In genomic region chr13:79451500-79451962, GRCh38 we compare ENCODE assay signal across 8 cellular contexts. TPM values are rescaled to one million over a fixed set of nuclear protein-coding genes. Genes with fewer than 3 reads are reported as not detected.
DNase-seq lines count a peak whose midpoint lies in the region; ATAC-seq and TF ChIP-seq lines count a peak whose summit lies in the region.

No MANE protein-coding gene starts in this region.

- H3K9me3 Mint-ChIP-seq in activated naive CD8-positive, alpha-beta T cell (ENCODE audit: low read depth), result peaks cover 6% of the 10 kb centered on the region

- H3K27me3 ChIP-seq in lung (ENCODE audit: control insufficient read depth, insufficient read depth), result no peaks in the 10 kb centered on the region

- no peaks in the 10 kb centered on the region for H3K36me3 ChIP-seq in lung (ENCODE audit: control insufficient read depth in 2 of 2, insufficient read depth in 2 of 2, low read length in 2 of 2)

- no peaks in the 10 kb centered on the region for H3K27me3 Mint-ChIP-seq in activated naive CD8-positive, alpha-beta T cell

- H3K9me3 ChIP-seq in lung (ENCODE audit: control insufficient read depth in 2 of 2, insufficient read depth in 1 of 2, low read length in 1 of 2), result no peaks in the 10 kb centered on the region

- no peak overlapping the region for H3K27ac ChIP-seq in lung (ENCODE audit: low read depth in 1 of 2, low read length in 1 of 2)

- H3K4me3 ChIP-seq in lung, result no peak overlapping the region

- in situ Hi-C loops in ACHN (cut with HindIII; ENCODE audit: low pct_ligation_motif_present, low pct_unique_long_range_greater_than_20kb, low sequenced_read_pairs), result no loop called here

- H3K4me3 Mint-ChIP-seq in activated naive CD8-positive, alpha-beta T cell, result peak overlapping the region; percentile 82

- H3K36me3 Mint-ChIP-seq in activated naive CD8-positive, alpha-beta T cell, result no peaks in the 10 kb centered on the region

- H3K27ac Mint-ChIP-seq in activated naive CD8-positive, alpha-beta T cell, result peak overlapping the region; percentile 98

- WGBS in lung, 2 donors, result 42 to 44% methylated on average over 3 of the region's 3 CpGs

- ATAC-seq in HG03159 (IDR thresholded peaks at IDR 0.05; ENCODE audit: unreplicated experiment) (peak; percentile 100), lung (ENCODE audit: insufficient read depth, low FRiP score) (peak; percentile 75)

- DNase-seq in ACHN (peak; percentile 86), GM19240 (ENCODE audit: insufficient read length, low spot score) (peak; percentile 46), SKM-1 treated with dmso at 0.1 percent for 144 hours (lab: John Stamatoyannopoulos, UW; ENCODE audit: unreplicated experiment) (peak; percentile 75), lung (ENCODE audit: low spot score) (no peak), NCI-H446 (lab: John Stamatoyannopoulos, UW) (no peak)
- DNase-seq in stimulated activated naive CD4-positive, alpha-beta T cell treated with Interleukin-2 at 50 U/mL for 16 hours (lab: John Stamatoyannopoulos, UW), result peak; percentile 95

- no peak for TF ChIP-seq CTCF in lung (IDR thresholded peaks at IDR 0.05; ENCODE audit: control extremely low read depth, extremely low read depth)

- peaks cover 72% of the 10 kb centered on the region for H3K4me1 Mint-ChIP-seq in activated naive CD8-positive, alpha-beta T cell (ENCODE audit: low read depth)

- no peaks in the 10 kb centered on the region for H3K4me1 ChIP-seq in lung (ENCODE audit: control insufficient read depth in 2 of 2, insufficient read depth in 2 of 2, low read length in 2 of 2)

RNA-seq across cellular contexts. Expression of gene NDFIP2, which starts 29.4 kb away (rescaled TPM):
- total RNA-seq in lung, result 10 to 100 TPM; 29.2 to 38.4 TPM
- polyA plus RNA-seq in lung, result 10 to 100 TPM; 14.0 to 17.2 TPM

RNA-seq across cellular contexts. Expression of gene RBM26, which starts 45.5 kb away (rescaled TPM):
- total RNA-seq in lung, result 10 to 100 TPM; 30.5 to 91.8 TPM
- polyA plus RNA-seq in lung, result 10 to 100 TPM; 12.9 to 34.0 TPM

Comparison
In these comparisons a context has a peak if more than half of its experiments do, and no peak if none do; other contexts are left out.
1. DNase-seq: peak in ACHN (single experiment), GM19240 (single experiment), SKM-1 treated with dmso at 0.1 percent for 144 hours (single experiment) and stimulated activated naive CD4-positive, alpha-beta T cell treated with Interleukin-2 at 50 U/mL for 16 hours (single experiment); none in lung (single experiment) and NCI-H446 (0 of 2).